ENCODE assay signal across 12 cellular contexts in the genomic region with DNA sequence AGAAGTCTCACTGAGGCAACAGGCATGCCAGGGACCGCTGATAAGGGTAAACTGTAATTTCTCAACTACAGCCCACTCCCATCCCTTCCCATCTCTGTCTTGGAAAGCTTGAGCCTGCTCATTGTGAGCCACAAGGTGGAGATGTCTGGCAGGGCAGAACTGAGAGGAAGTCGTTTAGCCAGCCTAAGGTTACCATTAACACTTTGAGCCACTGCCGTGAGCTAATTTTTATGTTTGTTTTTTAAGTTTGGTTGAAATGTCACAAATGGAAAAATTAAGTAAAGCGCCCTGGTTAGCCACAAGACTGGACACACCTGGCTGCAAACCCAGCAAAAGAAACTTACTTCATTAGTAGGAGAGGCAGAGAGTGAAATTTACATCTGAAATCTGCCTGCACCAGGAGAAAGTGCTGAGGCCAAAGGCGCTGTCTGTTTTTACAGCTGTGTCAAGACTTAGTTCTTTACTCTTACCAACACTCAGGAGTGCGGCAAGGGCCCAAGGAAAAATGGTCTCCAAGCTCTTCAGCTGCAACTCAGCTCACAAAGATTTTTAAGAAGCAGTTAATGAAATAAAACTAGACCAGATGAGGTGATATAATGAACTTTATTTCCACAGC. TPM values are rescaled to one million over a fixed set of nuclear protein-coding genes. Genes with fewer than 3 reads are reported as not detected.
DNase-seq lines count a peak whose midpoint lies in the region; TF ChIP-seq lines count a peak whose summit lies in the region.
"Had no signal": no experiment of that assay in that cellular context is flagged by ENCODE, and none has a peak within 500 bp of the region (broad histone marks: within the 10 kb centered on the region; RNA-seq: fewer than 3 reads in every experiment).

No MANE protein-coding gene starts in this region.

- WGBS in prostate gland: 59% methylated on average over 6 of the region's 6 CpGs

- intact Hi-C loops in prostate gland (cut with DNase I): no loop called here

- DNase-seq in NCI-H345 (lab: John Stamatoyannopoulos, UW): peak; percentile 6
- DNase-seq in NCI-H345 treated with DMSO at 0.1 percent for 48 hours (lab: John Stamatoyannopoulos, UW; ENCODE audit: unreplicated experiment): no peak
- peak; percentile 57 for DNase-seq in NCI-H2196 treated with DMSO at 0.1 percent for 48 hours (lab: John Stamatoyannopoulos, UW; ENCODE audit: unreplicated experiment)
- no peak for DNase-seq in epithelial cell of proximal tubule (ENCODE audit: low read depth)
- DNase-seq in prostate gland (ENCODE audit: low spot score): no peak
- DNase-seq in H4 (ENCODE audit: low spot score): no peak
- DNase-seq in substantia nigra (lab: John Stamatoyannopoulos, UW): no peak
- DNase-seq: ACHN, colonic mucosa, T-helper 1 cell had no signal

- no peaks in the 10 kb centered on the region for H3K9me3 ChIP-seq in prostate gland
- H3K9me3 ChIP-seq: colonic mucosa had no signal

- H3K4me3 ChIP-seq in epithelial cell of proximal tubule (ENCODE audit: low read depth, low read length): no peak overlapping the region
- no peak overlapping the region for H3K4me3 ChIP-seq in rectal smooth muscle tissue (ENCODE audit: low read length)
- H3K4me3 ChIP-seq in prostate gland: no peak overlapping the region
- H3K4me3 ChIP-seq: colonic mucosa had no signal

- H3K27ac ChIP-seq in rectal smooth muscle tissue (ENCODE audit: low read depth, low read length): peak overlapping the region; percentile 42
- no peak overlapping the region for H3K27ac ChIP-seq in prostate gland
- no peak overlapping the region for H3K27ac ChIP-seq in substantia nigra (ENCODE audit: low read depth, low read length, poor library complexity, severe bottlenecking)
- H3K27ac ChIP-seq: colonic mucosa had no signal

- H3K9ac ChIP-seq in rectal smooth muscle tissue (ENCODE audit: low read length): no peak overlapping the region

- peaks cover 27% of the 10 kb centered on the region for H3K4me1 ChIP-seq in rectal smooth muscle tissue (ENCODE audit: control insufficient read depth, insufficient read depth, low read length)
- H3K4me1 ChIP-seq in prostate gland (replicated peaks): no peaks in the 10 kb centered on the region
- H3K4me1 ChIP-seq: colonic mucosa had no signal

- TF ChIP-seq POLR2A in prostate gland (IDR thresholded peaks at IDR 0.05): no peak

- TF ChIP-seq CTCF in epithelial cell of proximal tubule (conservative IDR thresholded peaks at IDR 0.05; ENCODE audit: low read depth, low read length) (peak; percentile 59), prostate gland (IDR thresholded peaks at IDR 0.05) (peak in 1 of 4 experiments; percentile 40)

- H3K36me3 ChIP-seq in rectal smooth muscle tissue (ENCODE audit: control insufficient read depth, insufficient read depth, low read length) (peaks cover 6% of the 10 kb centered on the region), prostate gland (no peaks in the 10 kb centered on the region)
- H3K36me3 ChIP-seq: colonic mucosa had no signal

- H3K27me3 ChIP-seq in rectal smooth muscle tissue (ENCODE audit: control insufficient read depth, insufficient read depth, low read length) (no peaks in the 10 kb centered on the region), prostate gland (replicated peaks; ENCODE audit: insufficient read depth) (no peaks in the 10 kb centered on the region)
- H3K27me3 ChIP-seq: colonic mucosa had no signal

RNA-seq across cellular contexts. Expression of a gene that starts 50.0 kb away (rescaled TPM):
- 0.14 TPM in 1 of 2 replicates, not detected in the other for total RNA-seq in epithelial cell of proximal tubule
- total RNA-seq in prostate gland: under 1 TPM; 0.28 to 0.36 TPM
- total RNA-seq in H4 (2014; rRNA removed; shearing (Covaris generic)): not detected in 2 replicates
- total RNA-seq: sciatic nerve had no signal

RNA-seq across cellular contexts. Expression of a gene that starts 57.7 kb away (rescaled TPM):
- total RNA-seq in epithelial cell of proximal tubule (315 and 480 TPM in 2 replicates), prostate gland (10 to 100 TPM; 78.2 to 93.9 TPM)
- 228 and 244 TPM in 2 replicates for total RNA-seq in H4 (2014; rRNA removed; shearing (Covaris generic))

Comparison
In these comparisons a context has a peak if more than half of its experiments do, and no peak if none do; other contexts are left out.
1. DNase-seq: peak in NCI-H345 (single experiment) and NCI-H2196 treated with DMSO at 0.1 percent for 48 hours (single experiment); none in NCI-H345 treated with DMSO at 0.1 percent for 48 hours (single experiment), epithelial cell of proximal tubule (single experiment), prostate gland (single experiment), H4 (single experiment) and substantia nigra (0 of 49).